Comparison of ENCODE assay signal across 27 cellular contexts in the genomic region with DNA sequence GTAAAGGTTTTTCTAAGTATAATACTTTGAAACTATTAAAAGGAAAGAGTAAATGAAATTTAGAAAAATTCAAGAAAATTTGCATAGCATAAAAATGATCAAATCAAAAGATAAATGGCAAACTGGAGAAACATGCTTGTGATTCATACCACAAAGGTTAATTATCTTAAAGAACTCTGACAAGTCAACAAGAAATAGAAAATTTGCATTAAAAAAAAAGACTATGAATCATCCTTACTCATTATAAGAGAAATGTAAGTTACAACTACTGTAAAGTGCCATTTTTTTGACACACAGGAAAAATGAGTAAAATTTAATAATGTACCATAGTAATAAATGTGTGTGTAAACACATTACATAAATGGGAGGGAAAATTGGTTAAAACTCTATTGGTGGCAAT.
"Had no signal": no experiment of that assay in that cellular context is flagged by ENCODE, and none has a peak within 500 bp of the region (broad histone marks: within the 10 kb centered on the region; RNA-seq: fewer than 3 reads in every experiment).

No MANE protein-coding gene starts in this region.

- H3K9me3 ChIP-seq: adrenal gland, body of pancreas had no signal

- H3K4me1 Mint-ChIP-seq: activated CD4-positive, alpha-beta T cell treated with anti-CD3 and anti-CD28 coated beads for 36 hours; activated CD4-positive, alpha-beta T cell treated with anti-CD3 and anti-CD28 coated beads, Interleukin-2, amount 10 ng/mL, durations not matched to agents 7 days and 5 days; WTC11 had no signal

- H3K27me3 ChIP-seq: adrenal gland, body of pancreas had no signal

- H3K9me3 Mint-ChIP-seq: T-helper 2 cell treated with Interferon-gamma antibody and Interleukin-4, amounts not matched to agents 5 μg/mL and 100 μg/mL, for 36 hours; WTC11 had no signal

- H3K27ac ChIP-seq: adrenal gland, body of pancreas, KMS-11, PC-9 had no signal

- H3K4me2 ChIP-seq: KMS-11, PC-9 had no signal

- H3K27me3 Mint-ChIP-seq: activated CD4-positive, alpha-beta T cell treated with anti-CD3 and anti-CD28 coated beads for 36 hours; activated CD4-positive, alpha-beta T cell treated with anti-CD3 and anti-CD28 coated beads, Interleukin-2, amount 10 ng/mL, durations not matched to agents 7 days and 5 days; activated T-cell treated with anti-CD3 and anti-CD28 coated beads, Interleukin-2, amount 50 U/mL, for 24 hours had no signal

- H3K27ac Mint-ChIP-seq: activated CD4-positive, alpha-beta T cell treated with anti-CD3 and anti-CD28 coated beads for 36 hours; activated CD4-positive, alpha-beta T cell treated with anti-CD3 and anti-CD28 coated beads, Interleukin-2, amount 10 ng/mL, durations not matched to agents 7 days and 5 days; activated CD8-positive, alpha-beta T cell treated with anti-CD3 and anti-CD28 coated beads, Interleukin-2, amount 10 ng/mL, durations not matched to agents 7 days and 5 days; activated naive CD4-positive, alpha-beta T cell treated with anti-CD3 and anti-CD28 coated beads for 36 hours; activated naive CD4-positive, alpha-beta T cell treated with anti-CD3 and anti-CD28 coated beads, Interleukin-2, amount 50 U/mL, for 72 hours; activated T-cell treated with anti-CD3 and anti-CD28 coated beads, Interleukin-2, amount 50 U/mL, for 24 hours; T-helper 1 cell treated with Interleukin-12 subunit alpha and Interleukin-12 subunit beta and Interleukin-4 antibody, amounts not matched to agents 30 μg/mL and 1 μg/mL, for 36 hours; T-helper 2 cell treated with Interferon-gamma antibody and Interleukin-4, amounts not matched to agents 5 μg/mL and 100 μg/mL, for 36 hours; WTC11 had no signal

- DNase-seq: activated CD4-positive, alpha-beta T cell treated with anti-CD3 and anti-CD28 coated beads for 36 hours; activated CD4-positive, alpha-beta T cell treated with anti-CD3 and anti-CD28 coated beads, Interleukin-2, amount 10 ng/mL, durations not matched to agents 7 days and 5 days; activated CD4-positive, alpha-beta T cell treated with anti-CD3 and anti-CD28 coated beads, Interleukin-2, amount 50 U/mL, for 48 hours; activated CD8-positive, alpha-beta T cell treated with anti-CD3 and anti-CD28 coated beads, Interleukin-2, amount 10 ng/mL, durations not matched to agents 7 days and 5 days; activated gamma-delta T cell treated with Interleukin-2 at 50 U/mL for 16 hours; activated naive CD4-positive, alpha-beta T cell treated with anti-CD3 and anti-CD28 coated beads for 36 hours; activated T-cell treated with anti-CD3 and anti-CD28 coated beads, Interleukin-2, amount 50 U/mL, for 24 hours; adrenal gland; body of pancreas; central memory CD4-positive, alpha-beta T cell; MM.1S; MV-4-11; NCI-H1092; NCI-H1436 treated with DMSO at 0.1 percent for 48 hours; NCI-H1694 treated with DMSO at 0.1 percent for 48 hours; NCI-H2029; NCI-H510A; NCI-H526; NCI-H748 treated with DMSO at 0.1 percent for 48 hours; NK-92 treated with Interleukin-12 subunit alpha and Interleukin-12 subunit beta, amount 100 ng/mL, for 24 hours; PC-9; Right ventricle myocardium superior had no signal

- H3K4me3 ChIP-seq: adrenal gland, body of pancreas, PC-9 had no signal

- H3K36me3 ChIP-seq: adrenal gland had no signal

- H3K9ac ChIP-seq: KMS-11 had no signal

- H3K4me1 ChIP-seq: adrenal gland, body of pancreas had no signal

- H3K36me3 Mint-ChIP-seq: activated naive CD4-positive, alpha-beta T cell treated with anti-CD3 and anti-CD28 coated beads, Interleukin-2, amount 50 U/mL, for 72 hours; WTC11 had no signal

- H3K4me3 Mint-ChIP-seq: activated CD4-positive, alpha-beta T cell treated with anti-CD3 and anti-CD28 coated beads for 36 hours; activated CD4-positive, alpha-beta T cell treated with anti-CD3 and anti-CD28 coated beads, Interleukin-2, amount 10 ng/mL, durations not matched to agents 7 days and 5 days; activated CD8-positive, alpha-beta T cell treated with anti-CD3 and anti-CD28 coated beads, Interleukin-2, amount 10 ng/mL, durations not matched to agents 7 days and 5 days; activated naive CD4-positive, alpha-beta T cell treated with anti-CD3 and anti-CD28 coated beads for 36 hours; activated T-cell treated with anti-CD3 and anti-CD28 coated beads, Interleukin-2, amount 50 U/mL, for 24 hours; T-helper 1 cell treated with Interleukin-12 subunit alpha and Interleukin-12 subunit beta and Interleukin-4 antibody, amounts not matched to agents 30 μg/mL and 1 μg/mL, for 36 hours; T-helper 2 cell treated with Interferon-gamma antibody and Interleukin-4, amounts not matched to agents 5 μg/mL and 100 μg/mL, for 36 hours; WTC11 had no signal

- H2AFZ ChIP-seq: PC-9 had no signal
